Comparison of ENCODE assay signal across 1 cellular context in the genomic region with DNA sequence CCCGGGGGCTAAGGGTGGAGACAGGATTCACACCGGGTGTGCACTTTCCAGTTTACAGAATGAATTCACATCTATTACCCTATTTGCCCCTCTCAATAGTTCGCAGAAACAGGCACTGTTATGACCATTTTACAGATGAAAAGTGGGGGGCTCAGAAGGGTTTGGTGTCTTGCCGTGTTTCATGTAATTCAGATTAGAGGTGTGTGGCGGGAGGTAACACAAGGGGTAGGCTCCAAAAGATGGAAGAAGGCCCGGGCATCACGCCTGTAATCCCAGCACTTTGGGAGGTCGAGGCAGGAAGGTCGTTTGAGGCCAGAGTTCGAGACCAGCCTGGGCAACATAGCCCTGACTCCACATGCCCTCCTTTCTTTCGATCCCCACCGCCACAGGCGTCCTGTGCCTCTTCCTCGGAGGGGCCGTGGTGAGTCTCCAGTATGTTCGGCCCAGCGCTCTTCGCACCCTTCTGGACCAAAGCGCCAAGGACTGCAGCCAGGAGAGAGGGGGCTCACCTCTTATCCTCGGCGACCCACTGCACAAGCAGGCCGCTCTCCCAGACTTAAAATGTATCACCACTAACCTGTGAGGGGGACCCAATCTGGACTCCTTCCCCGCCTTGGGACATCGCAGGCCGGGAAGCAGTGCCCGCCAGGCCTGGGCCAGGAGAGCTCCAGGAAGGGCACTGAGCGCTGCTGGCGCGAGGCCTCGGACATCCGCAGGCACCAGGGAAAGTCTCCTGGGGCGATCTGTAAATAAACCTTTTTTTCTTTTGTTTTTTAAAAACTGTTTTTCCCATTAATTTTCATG.
TF ChIP-seq lines count a peak whose summit lies in the region.

No MANE protein-coding gene starts in this region.

TF ChIP-seq in endothelial cell of umbilical vein, 7 proteins besides CTCF, POLR2A, EP300 and RAD21:
- TF ChIP-seq GATA2 (IDR thresholded peaks at IDR 0.05; ENCODE audit: insufficient read depth, insufficient read length, low read depth, low read length) (no peak), EZH2 (IDR thresholded peaks at IDR 0.05; ENCODE audit: borderline replicate concordance, low read depth, low read length, severe bottlenecking) (no peak), POLR2AphosphoS5 (IDR thresholded peaks at IDR 0.05; ENCODE audit: insufficient read depth, low read depth, low read length) (no peak), MYC (IDR thresholded peaks at IDR 0.05; ENCODE audit: low read depth, low read length) (no peak), FOS (IDR thresholded peaks at IDR 0.05; ENCODE audit: borderline replicate concordance, insufficient read depth, low read length) (no peak), JUN (IDR thresholded peaks at IDR 0.05; ENCODE audit: borderline replicate concordance, insufficient read depth, insufficient read length, low read depth) (no peak)
- TF ChIP-seq, protein P1, sequence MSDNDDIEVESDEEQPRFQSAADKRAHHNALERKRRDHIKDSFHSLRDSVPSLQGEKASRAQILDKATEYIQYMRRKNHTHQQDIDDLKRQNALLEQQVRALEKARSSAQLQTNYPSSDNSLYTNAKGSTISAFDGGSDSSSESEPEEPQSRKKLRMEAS (IDR thresholded peaks at IDR 0.05; ENCODE audit: insufficient read depth, insufficient read length), result no peak
